ENCODE assay signal across 16 cellular contexts in genomic region chr10:43901744-43902504, GRCh38.
DNase-seq lines count a peak whose midpoint lies in the region; ATAC-seq, FAIRE-seq and TF ChIP-seq lines count a peak whose summit lies in the region.
"Had no signal": no experiment of that assay in that cellular context is flagged by ENCODE, and none has a peak within 500 bp of the region (broad histone marks: within the 10 kb centered on the region; RNA-seq: fewer than 3 reads in every experiment).

No MANE protein-coding gene starts in this region.

- no peaks in the 10 kb centered on the region for H3K9me2 ChIP-seq in OCI-LY7 (ENCODE audit: insufficient read depth, low read length)

- H2BK120ac ChIP-seq in mesenchymal stem cell (ENCODE audit: low read depth, low read length), result no peak overlapping the region

- no peak overlapping the region for H3K4ac ChIP-seq in mesenchymal stem cell (ENCODE audit: low read depth in 1 of 2, low read length in 2 of 2)

- H4K91ac ChIP-seq in mesenchymal stem cell (ENCODE audit: low read length), result peak overlapping the region; percentile 29

- no peak overlapping the region for H3K4me3 ChIP-seq in OCI-LY7 (ENCODE audit: low read depth, low read length, poor library complexity, severe bottlenecking)
- H3K4me3 ChIP-seq in mesenchymal stem cell (ENCODE audit: insufficient read depth in 1 of 2, low read depth in 1 of 2, low read length in 2 of 2), result no peak overlapping the region
- no peak overlapping the region for H3K4me3 ChIP-seq in spleen
- H3K4me3 ChIP-seq: BLaER1, K562 had no signal

- H3K27me3 ChIP-seq in mesenchymal stem cell (ENCODE audit: control insufficient read depth in 1 of 2, insufficient read depth in 1 of 2, low read length in 2 of 2) (peaks cover 0 to 15% of the 10 kb centered on the region in 2 experiments), spleen (replicated peaks in 1 of 7) (peaks cover 0 to 9% (median 3%) of the 10 kb centered on the region in 7 donors)
- H3K27me3 ChIP-seq: BLaER1 had no signal

- H3K9ac ChIP-seq in mesenchymal stem cell (ENCODE audit: low read length), result no peak overlapping the region
- H3K9ac ChIP-seq: BLaER1 had no signal

- ATAC-seq in Right ventricle myocardium superior (ENCODE audit: poor library complexity), result no peak
- ATAC-seq in GM18858 (IDR thresholded peaks at IDR 0.05; ENCODE audit: unreplicated experiment), result no peak
- ATAC-seq: K562 had no signal

- H4K8ac ChIP-seq in mesenchymal stem cell (ENCODE audit: low read length), result no peak overlapping the region

- TF ChIP-seq POLR2A in spleen (IDR thresholded peaks at IDR 0.05), result no peak

- H2AK5ac ChIP-seq in mesenchymal stem cell (ENCODE audit: low read length, severe bottlenecking), result no peak overlapping the region

- H2AFZ ChIP-seq in OCI-LY7 (ENCODE audit: low read length) (peak overlapping the region; percentile 67), mesenchymal stem cell (ENCODE audit: low read depth, low read length) (no peak overlapping the region)

- intact Hi-C loops in cardiac septum (cut with DNase I) (no loop called here), Right ventricle myocardium superior (cut with DNase I) (loop anchor here (10.0 kb wide), 1 partner anchor 217 kb away; no protein-coding TSS in a partner anchor), OCI-LY7 (cut with micrococcal nuclease; ENCODE audit: unreplicated experiment) (loop anchor here (5.0 kb wide), 1 partner anchor 130 kb away; no protein-coding TSS in a partner anchor), spleen (cut with DNase I; ENCODE audit: low total_unique reads) (no loop called here)

- FAIRE-seq in D721Med (lab: Jason Lieb, UNC), result no peak

- no TSS peak for BruUV-seq in OCI-LY7 (replicated peaks; lab: Mats Ljungman, UMichigan)

- H3K79me2 ChIP-seq in OCI-LY7 (ENCODE audit: insufficient read depth, low read depth, low read length), result no peaks in the 10 kb centered on the region

- 92% methylated on average over 8 of the region's 9 CpGs for WGBS in mesenchymal stem cell
- WGBS in spleen, 5 donors, result 77 to 86% (median 81%) methylated on average over 9 of the region's 9 CpGs

- H3K14ac ChIP-seq in mesenchymal stem cell (ENCODE audit: low read length in 2 of 2), result no peak overlapping the region

- H3K4me1 ChIP-seq in OCI-LY7 (ENCODE audit: insufficient read depth, low read length, poor library complexity, severe bottlenecking) (peaks cover 22% of the 10 kb centered on the region), mesenchymal stem cell (ENCODE audit: control insufficient read depth, insufficient read depth, low read depth, low read length) (peaks cover 10% of the 10 kb centered on the region), spleen (peaks cover 0 to 34% (median 10%) of the 10 kb centered on the region in 6 donors)

- H3K36me3 ChIP-seq in OCI-LY7 (ENCODE audit: insufficient read depth, low read length) (no peaks in the 10 kb centered on the region), mesenchymal stem cell (ENCODE audit: control insufficient read depth in 1 of 2, insufficient read depth in 2 of 2, low read depth in 1 of 2, low read length in 2 of 2) (no peaks in the 10 kb centered on the region), spleen (no peaks in the 10 kb centered on the region)
- H3K36me3 ChIP-seq: BLaER1 had no signal

- H3K4me2 ChIP-seq in OCI-LY7 (ENCODE audit: low read length) (peak overlapping the region; percentile 48), mesenchymal stem cell (ENCODE audit: low read length, poor library complexity, severe bottlenecking) (no peak overlapping the region)
- H3K4me2 ChIP-seq: BLaER1 had no signal

- no peaks in the 10 kb centered on the region for H3K79me1 ChIP-seq in mesenchymal stem cell (replicated peaks; ENCODE audit: low read length, poor library complexity, severe bottlenecking)

- H3K9me3 ChIP-seq in OCI-LY7 (ENCODE audit: low read length) (no peaks in the 10 kb centered on the region), mesenchymal stem cell (ENCODE audit: control insufficient read depth, low read length) (no peaks in the 10 kb centered on the region), spleen (no peaks in the 10 kb centered on the region)
- H3K9me3 ChIP-seq: BLaER1 had no signal

- no peak overlapping the region for H2BK5ac ChIP-seq in mesenchymal stem cell (ENCODE audit: low read depth, low read length, poor library complexity, severe bottlenecking)

- peak; percentile 69 for DNase-seq in cardiac septum (ENCODE audit: low spot score)
- DNase-seq in Right ventricle myocardium superior, result no peak
- peak; percentile 24 for DNase-seq in OCI-LY7 (ENCODE audit: low spot score)
- DNase-seq in mesenchymal stem cell, result no peak
- DNase-seq in spleen, result peak; percentile 50
- DNase-seq in NOMO-1 treated with DMSO at 0.1 percent for 48 hours (lab: John Stamatoyannopoulos, UW; ENCODE audit: unreplicated experiment), result no peak
- no peak for DNase-seq in D721Med (ENCODE audit: insufficient read length, low spot score)
- DNase-seq: 8988T; CD4-positive, alpha-beta memory T cell; DMS79 treated with DMSO at 0.1 percent for 48 hours; GF-D8; GOT3; H7 had no signal

- TF ChIP-seq CTCF in OCI-LY7 (conservative IDR thresholded peaks at IDR 0.05; ENCODE audit: low read length) (no peak), spleen (IDR thresholded peaks at IDR 0.05 in 8 of 11, conservative IDR thresholded peaks at IDR 0.05 in 3 of 11) (no peak), D721Med (IDR thresholded peaks at IDR 0.05; ENCODE audit: insufficient read depth, missing control alignments) (no peak)

- CTCF ChIA-PET in OCI-LY7 (lab: Charles Lee; ENCODE audit: unreplicated experiment), result interaction anchor here (0.6 to 1.0 kb wide), 6 partner anchors 8 to 129 kb away, joined by 3 to 5 read pairs (median 3); no protein-coding TSS in a partner anchor

- peak overlapping the region in 1 of 2 experiments; percentile 45 for H2BK12ac ChIP-seq in mesenchymal stem cell (ENCODE audit: low read length in 2 of 2)

- no peak overlapping the region for H3K23ac ChIP-seq in mesenchymal stem cell (ENCODE audit: low read length in 2 of 2)

- no peaks in the 10 kb centered on the region for H4K20me1 ChIP-seq in OCI-LY7 (ENCODE audit: insufficient read depth, low read length)
- H4K20me1 ChIP-seq: BLaER1 had no signal

- POLR2A ChIA-PET in OCI-LY7 (lab: Charles Lee), result interaction anchor here (0.6 to 1.8 kb wide), 14 partner anchors 8 to 87 kb away, joined by 3 to 6 read pairs (median 3); no protein-coding TSS in a partner anchor

- H3K27ac ChIP-seq in OCI-LY7 (ENCODE audit: low read depth, low read length, poor library complexity, severe bottlenecking) (peak overlapping the region; percentile 44), mesenchymal stem cell (ENCODE audit: low read length, poor library complexity, severe bottlenecking) (no peak overlapping the region), spleen (no peak overlapping the region)
- H3K27ac ChIP-seq: BLaER1 had no signal

- H2BK15ac ChIP-seq in mesenchymal stem cell (ENCODE audit: low read depth, poor library complexity, severe bottlenecking), result no peak overlapping the region

- H3K18ac ChIP-seq in mesenchymal stem cell (ENCODE audit: low read depth in 1 of 2, low read length in 2 of 2), result peak overlapping the region in 1 of 2 experiments; percentile 72

Comparison
In these comparisons a context has a peak if more than half of its experiments do, and no peak if none do; other contexts are left out.
1. DNase-seq: peak in cardiac septum (single experiment), OCI-LY7 (single experiment) and spleen (single experiment); none in Right ventricle myocardium superior (single experiment), mesenchymal stem cell (single experiment), NOMO-1 treated with DMSO at 0.1 percent for 48 hours (single experiment) and D721Med (single experiment).
2. intact Hi-C loops: an anchor here in Right ventricle myocardium superior (10.0 kb wide) and OCI-LY7 (5.0 kb wide); none called in cardiac septum and spleen.